1 cellular context compared by ENCODE assay signal in genomic region chr6:34719646-34720045, GRCh38.
TF ChIP-seq lines count a peak whose summit lies in the region.

No MANE protein-coding gene starts in this region.

TF ChIP-seq in A549, 52 proteins besides CTCF, POLR2A, EP300 and RAD21:
- 0 out of 2 replicates have a peak, but pooled peaks have one; percentile 26 for TF ChIP-seq MAX (IDR thresholded peaks at IDR 0.05)
